Comparison of ENCODE assay signal across 25 cellular contexts in genomic region chr11:119901657-119902577, GRCh38.
"Had no signal": no experiment of that assay in that cellular context is flagged by ENCODE, and none has a peak within 500 bp of the region (broad histone marks: within the 10 kb centered on the region; RNA-seq: fewer than 3 reads in every experiment).

No MANE protein-coding gene starts in this region.

- H3K4me3 Mint-ChIP-seq: activated B cell treated with CpG ODN at 0.5 μM for 24 hours; activated CD4-positive, alpha-beta T cell treated with anti-CD3 and anti-CD28 coated beads for 36 hours; activated naive CD8-positive, alpha-beta T cell treated with anti-CD3 and anti-CD28 coated beads for 36 hours; activated T-cell treated with anti-CD3 and anti-CD28 coated beads, Interleukin-2, amount 50 U/mL, for 4 hours; central memory CD8-positive, alpha-beta T cell; effector memory CD8-positive, alpha-beta T cell; natural killer cell; stimulated activated naive CD8-positive, alpha-beta T cell treated with anti-CD3 and anti-CD28 coated beads, Interleukin-15, amount 100 ng/mL, for 72 hours had no signal

- H3K4me1 ChIP-seq: breast epithelium, prostate gland, tibial nerve had no signal

- H3K4me1 Mint-ChIP-seq: activated B cell treated with CpG ODN at 0.5 μM for 24 hours; activated CD4-positive, alpha-beta T cell treated with anti-CD3 and anti-CD28 coated beads for 36 hours; activated naive CD8-positive, alpha-beta T cell treated with anti-CD3 and anti-CD28 coated beads for 36 hours; central memory CD8-positive, alpha-beta T cell; stimulated activated naive CD8-positive, alpha-beta T cell treated with anti-CD3 and anti-CD28 coated beads, Interleukin-15, amount 100 ng/mL, for 72 hours had no signal

- H3K4me3 ChIP-seq: breast epithelium, esophagus muscularis mucosa, gastroesophageal sphincter, prostate gland, tibial nerve had no signal

- H3K27ac ChIP-seq: breast epithelium, esophagus muscularis mucosa, gastroesophageal sphincter, prostate gland, tibial nerve had no signal

- H3K9me3 ChIP-seq: breast epithelium, esophagus muscularis mucosa, gastroesophageal sphincter, prostate gland, tibial nerve had no signal

- H3K9me3 Mint-ChIP-seq: activated B cell treated with CpG ODN at 0.5 μM for 24 hours; activated naive CD8-positive, alpha-beta T cell treated with anti-CD3 and anti-CD28 coated beads for 36 hours; activated T-cell treated with anti-CD3 and anti-CD28 coated beads, Interleukin-2, amount 50 U/mL, for 4 hours; central memory CD8-positive, alpha-beta T cell; effector memory CD8-positive, alpha-beta T cell; natural killer cell; stimulated activated naive CD8-positive, alpha-beta T cell treated with anti-CD3 and anti-CD28 coated beads, Interleukin-15, amount 100 ng/mL, for 72 hours had no signal

- DNase-seq: activated B cell treated with CpG ODN at 0.5 μM for 24 hours; activated CD4-positive, alpha-beta T cell treated with anti-CD3 and anti-CD28 coated beads for 36 hours; activated CD4-positive, alpha-beta T cell treated with anti-CD3 and anti-CD28 coated beads, Interleukin-2, amount 50 U/mL, for 4 hours; activated CD8-positive, alpha-beta memory T cell treated with anti-CD3 and anti-CD28 coated beads, Interleukin-2, amount 50 U/mL, for 48 hours; activated naive CD4-positive, alpha-beta T cell treated with Interleukin-2 at 50 U/mL for 16 hours; activated naive CD8-positive, alpha-beta T cell treated with anti-CD3 and anti-CD28 coated beads for 36 hours; activated T-cell treated with anti-CD3 and anti-CD28 coated beads, Interleukin-2, amount 50 U/mL, for 4 hours; amniotic stem cell; effector memory CD8-positive, alpha-beta T cell; head of caudate nucleus; left ventricle myocardium superior; midbrain; natural killer cell; stimulated activated CD4-positive, alpha-beta T cell treated with anti-CD3 and anti-CD28 coated beads, Interleukin-12 subunit alpha, Interleukin-12 subunit beta, amount 100 ng/mL, for 4 hours; stimulated activated CD4-positive, alpha-beta T cell treated with anti-CD3 and anti-CD28 coated beads, Interleukin-4, amount 100 ng/mL, for 4 hours; stimulated activated naive CD8-positive, alpha-beta T cell treated with anti-CD3 and anti-CD28 coated beads, Interleukin-15, amount 100 ng/mL, for 72 hours; T1000 had no signal

- H3K36me3 ChIP-seq: breast epithelium, esophagus muscularis mucosa, gastroesophageal sphincter, prostate gland, tibial nerve had no signal

- ATAC-seq: activated CD4-positive, alpha-beta T cell treated with anti-CD3 and anti-CD28 coated beads for 36 hours; activated T-cell treated with anti-CD3 and anti-CD28 coated beads, Interleukin-2, amount 50 U/mL, for 4 hours; effector memory CD8-positive, alpha-beta T cell; gastroesophageal sphincter; left ventricle myocardium superior; natural killer cell; stimulated activated naive CD8-positive, alpha-beta T cell treated with anti-CD3 and anti-CD28 coated beads, Interleukin-15, amount 100 ng/mL, for 72 hours had no signal

- H3K36me3 Mint-ChIP-seq: activated naive CD8-positive, alpha-beta T cell treated with anti-CD3 and anti-CD28 coated beads for 36 hours; natural killer cell had no signal

- H3K27me3 ChIP-seq: breast epithelium, tibial nerve had no signal

- H3K27ac Mint-ChIP-seq: activated B cell treated with CpG ODN at 0.5 μM for 24 hours; activated CD4-positive, alpha-beta T cell treated with anti-CD3 and anti-CD28 coated beads for 36 hours; activated naive CD8-positive, alpha-beta T cell treated with anti-CD3 and anti-CD28 coated beads for 36 hours; effector memory CD8-positive, alpha-beta T cell; natural killer cell had no signal

- FAIRE-seq: colon, islet of Langerhans had no signal
